In the genomic region with DNA sequence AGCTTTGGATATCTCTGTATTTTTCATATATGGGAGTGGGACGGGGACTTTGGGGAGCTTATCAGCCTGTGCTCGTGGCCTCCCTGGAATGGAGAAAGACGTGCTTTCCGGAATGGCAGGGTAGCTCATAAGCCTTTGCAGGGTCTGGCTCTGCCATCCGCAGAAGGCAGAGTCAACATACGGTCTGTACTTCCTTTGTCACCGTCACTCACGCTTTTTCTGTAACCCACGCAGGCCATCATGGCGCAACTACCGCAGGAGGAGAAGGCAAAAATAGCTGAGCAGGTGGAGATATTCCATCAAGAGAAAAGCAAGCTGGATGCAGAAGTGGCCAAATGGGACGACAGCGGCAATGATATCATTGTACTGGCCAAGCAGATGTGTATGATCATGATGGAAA, we compare ENCODE assay signal across 23 cellular contexts.
"Had no signal": no experiment of that assay in that cellular context is flagged by ENCODE, and none has a peak within 500 bp of the region (broad histone marks: within the 10 kb centered on the region; RNA-seq: fewer than 3 reads in every experiment).

No MANE protein-coding gene starts in this region.

- H3K4me2 ChIP-seq: hepatocyte, smooth muscle cell had no signal

- H3K4me3 ChIP-seq: colonic mucosa, esophagus muscularis mucosa, gastroesophageal sphincter, heart left ventricle, hepatocyte, lung, pancreas, smooth muscle cell, thyroid gland had no signal

- DNase-seq: colonic mucosa; effector memory CD4-positive, alpha-beta T cell; foreskin keratinocyte; heart left ventricle; islet precursor cell; kidney glomerular epithelial cell; natural killer cell; pancreas; stimulated activated CD4-positive, alpha-beta T cell treated with anti-CD3 and anti-CD28 coated beads, Interleukin-12 subunit alpha, Interleukin-12 subunit beta, amount 100 ng/mL, for 4 hours; stimulated activated CD4-positive, alpha-beta T cell treated with anti-CD3 and anti-CD28 coated beads, Interleukin-1b, Interleukin-23, amount 100 ng/mL, for 48 hours; stimulated activated CD4-positive, alpha-beta T cell treated with anti-CD3 and anti-CD28 coated beads, Interleukin-4, amount 100 ng/mL, for 1 hour; stimulated activated CD8-positive, alpha-beta memory T cell treated with anti-CD3 and anti-CD28 coated beads, Interleukin-4, amount 100 ng/mL, for 48 hours; stimulated activated naive CD4-positive, alpha-beta T cell; stimulated activated naive CD8-positive, alpha-beta T cell treated with anti-CD3 and anti-CD28 coated beads, Interleukin-15, amount 100 ng/mL, for 72 hours; thyroid gland; trophoblast cell had no signal

- H3K9me3 ChIP-seq: colonic mucosa, esophagus muscularis mucosa, gastroesophageal sphincter, pancreas, thyroid gland had no signal

- ATAC-seq: foreskin keratinocyte; gastroesophageal sphincter; heart left ventricle; left lobe of liver; natural killer cell; pancreas; sciatic nerve; stimulated activated naive CD8-positive, alpha-beta T cell treated with anti-CD3 and anti-CD28 coated beads, Interleukin-15, amount 100 ng/mL, for 72 hours had no signal

- H3K27ac ChIP-seq: colonic mucosa, esophagus muscularis mucosa, foreskin keratinocyte, gastroesophageal sphincter, heart left ventricle, hepatocyte, pancreas, thyroid gland had no signal

- H3K27me3 ChIP-seq: colonic mucosa, esophagus muscularis mucosa, foreskin keratinocyte, gastroesophageal sphincter, heart left ventricle, hepatocyte, pancreas, thyroid gland had no signal

- H3K4me1 ChIP-seq: colonic mucosa, esophagus muscularis mucosa, foreskin keratinocyte, gastroesophageal sphincter, heart left ventricle, pancreas had no signal

- H3K36me3 ChIP-seq: colonic mucosa, esophagus muscularis mucosa, gastroesophageal sphincter, heart left ventricle, pancreas, thyroid gland had no signal
